25 cellular contexts compared by ENCODE assay signal in genomic region chr3:69251078-69251805, GRCh38.
A peak's percentile ranks its signal among the peaks of the same experiment; 100 is the strongest.
DNase-seq lines count a peak whose midpoint lies in the region; ATAC-seq and TF ChIP-seq lines count a peak whose summit lies in the region.
"Had no signal": no experiment of that assay in that cellular context is flagged by ENCODE, and none has a peak within 500 bp of the region (broad histone marks: within the 10 kb centered on the region; RNA-seq: fewer than 3 reads in every experiment).

No MANE protein-coding gene starts in this region.

- BruUV-seq in Caco-2 (replicated peaks; lab: Mats Ljungman, UMichigan) = no TSS peak

- intact Hi-C loops in Caco-2 (cut with micrococcal nuclease; ENCODE audit: unreplicated experiment) (loop anchor here (1.0 to 2.0 kb wide), 6 partner anchors 13 to 72 kb away; no protein-coding TSS in a partner anchor), breast epithelium (cut with DNase I; ENCODE audit: low total_unique reads) (no loop called here)

- H3K4me1 Mint-ChIP-seq in Caco-2 (ENCODE audit: low read depth, unreplicated experiment) (peaks cover 49% of the 10 kb centered on the region), nephron (peaks cover 49% of the 10 kb centered on the region)
- H3K4me1 Mint-ChIP-seq: memory B cell, naive B cell had no signal

- H3K27me3 Mint-ChIP-seq in Caco-2 (ENCODE audit: insufficient read depth, unreplicated experiment) (no peaks in the 10 kb centered on the region), nephron (ENCODE audit: low read depth) (no peaks in the 10 kb centered on the region)
- H3K27me3 Mint-ChIP-seq: naive B cell had no signal

- CTCF ChIA-PET in Caco-2 (lab: Charles Lee) = interaction anchor here (0.6 to 1.0 kb wide), 2 partner anchors 9 to 55 kb away, joined by 3 read pairs; no protein-coding TSS in a partner anchor

- H3K27ac ChIP-seq in ectodermal cell (ENCODE audit: insufficient read depth, low read depth, low read length, poor library complexity, severe bottlenecking) (peak overlapping the region; percentile 50), breast epithelium (no peak overlapping the region)
- H3K27ac ChIP-seq: foreskin keratinocyte, ovary had no signal

- TF ChIP-seq POLR2A in breast epithelium (IDR thresholded peaks at IDR 0.05) = no peak

- no peaks in the 10 kb centered on the region for H3K9me3 Mint-ChIP-seq in Caco-2 (ENCODE audit: unreplicated experiment)
- H3K9me3 Mint-ChIP-seq in nephron = no peaks in the 10 kb centered on the region
- H3K9me3 Mint-ChIP-seq: activated T-cell treated with anti-CD3 and anti-CD28 coated beads, Interleukin-2, amount 50 U/mL, for 24 hours; memory B cell; naive B cell had no signal

- POLR2A ChIA-PET in Caco-2 (lab: Charles Lee) = interaction anchor here (0.6 to 2.0 kb wide), 2 partner anchors 8 to 10 kb away, joined by 4 to 14 read pairs; no protein-coding TSS in a partner anchor

- no peaks in the 10 kb centered on the region for H3K27me3 ChIP-seq in Caco-2 (replicated peaks; ENCODE audit: control insufficient read depth, insufficient read depth, low read length)
- H3K27me3 ChIP-seq in ectodermal cell (ENCODE audit: control insufficient read depth, insufficient read depth, low read length, poor library complexity, severe bottlenecking) = no peaks in the 10 kb centered on the region
- H3K27me3 ChIP-seq in breast epithelium = no peaks in the 10 kb centered on the region
- H3K27me3 ChIP-seq: foreskin keratinocyte, ovary, right lobe of liver, stomach had no signal

- H3K36me3 ChIP-seq in Caco-2 (ENCODE audit: control insufficient read depth, insufficient read depth, low read length) (no peaks in the 10 kb centered on the region; the same call in 1 of the 2 replicates), ectodermal cell (ENCODE audit: control insufficient read depth, insufficient read depth, low read length) (no peaks in the 10 kb centered on the region), breast epithelium (no peaks in the 10 kb centered on the region)
- H3K36me3 ChIP-seq: ovary, right lobe of liver, stomach had no signal

- H3K4me3 Mint-ChIP-seq in Caco-2 (ENCODE audit: unreplicated experiment) (peak overlapping the region; percentile 61), nephron (peak overlapping the region in 1 of 3 experiments; percentile 24)
- H3K4me3 Mint-ChIP-seq: activated CD8-positive, alpha-beta T cell treated with anti-CD3 and anti-CD28 coated beads, Interleukin-2, amount 10 ng/mL, durations not matched to agents 7 days and 5 days; activated T-cell treated with anti-CD3 and anti-CD28 coated beads, Interleukin-2, amount 50 U/mL, for 24 hours; memory B cell; naive B cell had no signal

- H3K36me3 Mint-ChIP-seq in Caco-2 (ENCODE audit: insufficient read depth, unreplicated experiment) (peaks cover 45% of the 10 kb centered on the region), nephron (ENCODE audit: low read depth) (no peaks in the 10 kb centered on the region)
- H3K36me3 Mint-ChIP-seq: memory B cell, naive B cell had no signal

- 66 to 74% methylated on average over 4 to 6 of the region's 6 CpGs for WGBS in ectodermal cell, 2 experiments

- TF ChIP-seq CTCF in Caco-2 (IDR thresholded peaks at IDR 0.05; ENCODE audit: insufficient read depth in 1 of 2, low read depth in 1 of 2, low read length in 1 of 2, severe bottlenecking in 1 of 2, unreplicated experiment in 1 of 2) (no peak), nephron (IDR thresholded peaks at IDR 0.05; ENCODE audit: unreplicated experiment in 3 of 3) (no peak), breast epithelium (IDR thresholded peaks at IDR 0.05) (no peak)

- ATAC-seq in HG03442 (IDR thresholded peaks at IDR 0.05; ENCODE audit: unreplicated experiment) = no peak
- ATAC-seq: activated CD8-positive, alpha-beta T cell treated with anti-CD3 and anti-CD28 coated beads, Interleukin-2, amount 10 ng/mL, durations not matched to agents 7 days and 5 days; foreskin keratinocyte; PC-3; right lobe of liver had no signal

- H3K4me3 ChIP-seq in Caco-2 (ENCODE audit: low read depth, low read length) = no peak overlapping the region
- no peak overlapping the region for H3K4me3 ChIP-seq in ectodermal cell (ENCODE audit: insufficient read depth, low read depth, low read length)
- no peak overlapping the region for H3K4me3 ChIP-seq in breast epithelium
- H3K4me3 ChIP-seq: ovary, stomach had no signal

- H3K4me1 ChIP-seq in Caco-2 (peaks cover 73% of the 10 kb centered on the region), ectodermal cell (ENCODE audit: control insufficient read depth, insufficient read depth, low read length) (peaks cover 20% of the 10 kb centered on the region), breast epithelium (no peaks in the 10 kb centered on the region)
- H3K4me1 ChIP-seq: foreskin keratinocyte, stomach had no signal

- H3K9me3 ChIP-seq in Caco-2 = no peaks in the 10 kb centered on the region
- H3K9me3 ChIP-seq in ectodermal cell (ENCODE audit: control insufficient read depth, low read length) = no peaks in the 10 kb centered on the region
- no peaks in the 10 kb centered on the region for H3K9me3 ChIP-seq in breast epithelium
- H3K9me3 ChIP-seq: ovary, right lobe of liver, stomach had no signal

- DNase-seq in Caco-2 (peak; percentile 86 to 89), NCI-H146 treated with DMSO at 0.1 percent for 48 hours (lab: John Stamatoyannopoulos, UW; ENCODE audit: unreplicated experiment) (peak; percentile 8), breast epithelium (ENCODE audit: low spot score in 2 of 2) (no peak), hepatic stellate cell (ENCODE audit: low spot score) (no peak), NCI-H524 treated with DMSO at 0.1 percent for 48 hours (lab: John Stamatoyannopoulos, UW) (no peak)
- DNase-seq: activated CD4-positive, alpha-beta T cell treated with anti-CD3 and anti-CD28 coated beads for 1 hour; activated CD8-positive, alpha-beta T cell treated with anti-CD3 and anti-CD28 coated beads, Interleukin-2, amount 10 ng/mL, durations not matched to agents 7 days and 5 days; activated T-cell treated with anti-CD3 and anti-CD28 coated beads, Interleukin-2, amount 50 U/mL, for 24 hours; amniotic stem cell; foreskin keratinocyte; kidney; naive B cell; NCI-H1048; NCI-H2171; NCI-H774; ovary; PC-3; right lobe of liver; Right ventricle myocardium superior; stimulated activated CD4-positive, alpha-beta T cell treated with anti-CD3 and anti-CD28 coated beads, Interleukin-15, amount 100 ng/mL, for 24 hours; stomach had no signal

- H3K27ac Mint-ChIP-seq in Caco-2 (ENCODE audit: unreplicated experiment) (peak overlapping the region; percentile 92), nephron (peak overlapping the region; percentile 57 to 73 (median 69))
- H3K27ac Mint-ChIP-seq: activated CD8-positive, alpha-beta T cell treated with anti-CD3 and anti-CD28 coated beads, Interleukin-2, amount 10 ng/mL, durations not matched to agents 7 days and 5 days; activated T-cell treated with anti-CD3 and anti-CD28 coated beads, Interleukin-2, amount 50 U/mL, for 24 hours; memory B cell; naive B cell had no signal

Comparison
In these comparisons a context has a peak if more than half of its experiments do, and no peak if none do; other contexts are left out.
1. DNase-seq: peak in Caco-2 (2 of 2) and NCI-H146 treated with DMSO at 0.1 percent for 48 hours (single experiment); none in breast epithelium (0 of 2), hepatic stellate cell (single experiment) and NCI-H524 treated with DMSO at 0.1 percent for 48 hours (single experiment).